Comparison of ENCODE assay signal across 1 cellular context in genomic region chr2:223044092-223044836, GRCh38.
TF ChIP-seq lines count a peak whose summit lies in the region.

No MANE protein-coding gene starts in this region.

TF ChIP-seq in K562, 482 proteins besides CTCF, POLR2A, EP300 and RAD21 (continued from another document and continues in another):
- TF ChIP-seq CTBP1 (IDR thresholded peaks at IDR 0.05; ENCODE audit: borderline replicate concordance) (peak; percentile 49; the same call in 1 of the 2 replicates), ZNF133 (CRISPR knock-in tag; IDR thresholded peaks at IDR 0.05) (no peak), ZMIZ1 (IDR thresholded peaks at IDR 0.05; ENCODE audit: low read depth in 2 of 2, low read length in 2 of 2) (peak in 1 of 2 experiments; percentile 58; a peak in 1 of 4 replicates), TEAD4 (IDR thresholded peaks at IDR 0.05; ENCODE audit: low read length) (peak; percentile 80), TEAD4 (CRISPR knock-in tag; IDR thresholded peaks at IDR 0.05; ENCODE audit: borderline replicate concordance) (no peak), PTBP1 (IDR thresholded peaks at IDR 0.05; ENCODE audit: low read depth, low read length) (no peak), ZEB2 (IDR thresholded peaks at IDR 0.05) (peak; percentile 66; the same call in 1 of the 2 replicates), ELK1 (CRISPR knock-in tag; IDR thresholded peaks at IDR 0.05) (no peak), ETS1 (conservative IDR thresholded peaks at IDR 0.05; ENCODE audit: control insufficient read depth, low read depth, low read length) (no peak), SMARCE1 (IDR thresholded peaks at IDR 0.05) (peak; percentile 87), CREB3L1 (IDR thresholded peaks at IDR 0.05; ENCODE audit: borderline replicate concordance, low read depth) (no peak), POLR3A (IDR thresholded peaks at IDR 0.05; ENCODE audit: borderline replicate concordance, extremely low read depth, insufficient read depth, insufficient read length) (no peak), ARID3A (IDR thresholded peaks at IDR 0.05; ENCODE audit: borderline replicate concordance, low read depth, low read length) (0 out of 2 replicates have a peak, but pooled peaks have one; percentile 44), TSC22D4 (tag; IDR thresholded peaks at IDR 0.05) (no peak), ZBTB17 (CRISPR knock-in tag; IDR thresholded peaks at IDR 0.05) (no peak), MECOM (CRISPR knock-in tag; IDR thresholded peaks at IDR 0.05) (peak; percentile 64; the same call in 1 of the 2 replicates), RB1 (IDR thresholded peaks at IDR 0.05; ENCODE audit: low read depth) (no peak; the same call in 1 of the 2 replicates), SAP30 (IDR thresholded peaks at IDR 0.05; ENCODE audit: borderline replicate concordance, insufficient read depth, low read depth, low read length, poor library complexity, severe bottlenecking) (no peak), CCNT2 (IDR thresholded peaks at IDR 0.05; ENCODE audit: borderline replicate concordance, extremely low read depth, insufficient read length, low read depth, low read length) (no peak), PRDM10 (IDR thresholded peaks at IDR 0.05; ENCODE audit: partially characterized antibody) (peak; percentile 12), NFIC (IDR thresholded peaks at IDR 0.05) (peak; percentile 99), STAT5A (IDR thresholded peaks at IDR 0.05; ENCODE audit: borderline replicate concordance, low read length) (peak; percentile 70), TEAD2 (tag; IDR thresholded peaks at IDR 0.05) (no peak), ATF3 (IDR thresholded peaks at IDR 0.05) (peak; percentile 44), ATF3 (CRISPR knock-in tag; conservative IDR thresholded peaks at IDR 0.05) (no peak), AFF4 (CRISPR knock-in tag; IDR thresholded peaks at IDR 0.05) (no peak), MYBL2 (IDR thresholded peaks at IDR 0.05; ENCODE audit: low read depth) (no peak), MYBL2 (CRISPR knock-in tag; IDR thresholded peaks at IDR 0.05; ENCODE audit: borderline replicate concordance) (no peak), CHD4 (IDR thresholded peaks at IDR 0.05; ENCODE audit: insufficient read depth, insufficient replicate concordance, low read depth, low read length, poor library complexity, severe bottlenecking) (no peak), TOE1 (IDR thresholded peaks at IDR 0.05; ENCODE audit: borderline replicate concordance) (no peak), TOE1 (CRISPR knock-in tag; IDR thresholded peaks at IDR 0.05; ENCODE audit: borderline replicate concordance, low read depth) (no peak), MTA3 (IDR thresholded peaks at IDR 0.05; ENCODE audit: borderline replicate concordance) (peak; percentile 16; the same call in 1 of the 2 replicates), ZC3H8 (IDR thresholded peaks at IDR 0.05) (no peak), HINFP (tag; conservative IDR thresholded peaks at IDR 0.05; ENCODE audit: low read depth) (no peak), NEUROD1 (IDR thresholded peaks at IDR 0.05; ENCODE audit: borderline replicate concordance, low read depth, low read length, partially characterized antibody) (no peak), DPF2 (IDR thresholded peaks at IDR 0.05) (peak; percentile 92), NRF1 (conservative IDR thresholded peaks at IDR 0.05 in 1 of 2, IDR thresholded peaks at IDR 0.05 in 1 of 2) (no peak; a peak in 1 of 4 replicates), CBFA2T2 (conservative IDR thresholded peaks at IDR 0.05) (peak; percentile 71), CBX2 (IDR thresholded peaks at IDR 0.05; ENCODE audit: insufficient read depth, low read length, poor library complexity, severe bottlenecking) (no peak), MAX (CRISPR knock-in tag; IDR thresholded peaks at IDR 0.05) (no peak), CREB1 (IDR thresholded peaks at IDR 0.05) (peak; percentile 25; the same call in 1 of the 2 replicates), CREB1 (CRISPR knock-in tag; IDR thresholded peaks at IDR 0.05) (no peak), ZBTB7A (IDR thresholded peaks at IDR 0.05; ENCODE audit: borderline replicate concordance, control insufficient read depth, low read depth, low read length) (no peak), PHB (CRISPR knock-in tag; IDR thresholded peaks at IDR 0.05) (no peak)
